ENCODE assay signal across 28 cellular contexts in genomic region chr20:51818479-51819008, GRCh38. TPM values are rescaled to one million over a fixed set of nuclear protein-coding genes. Genes with fewer than 3 reads are reported as not detected.
"Had no signal": no experiment of that assay in that cellular context is flagged by ENCODE, and none has a peak within 500 bp of the region (broad histone marks: within the 10 kb centered on the region; RNA-seq: fewer than 3 reads in every experiment).

No MANE protein-coding gene starts in this region.

- H3K4me1 ChIP-seq: colonic mucosa, esophagus squamous epithelium, gastrocnemius medialis, heart right ventricle, left lung, lower lobe of right lung had no signal

- H3K4me1 Mint-ChIP-seq: endodermal cell had no signal

- H3K4me3 ChIP-seq: colonic mucosa, esophagus squamous epithelium, gastrocnemius medialis, heart right ventricle, left lung, lower lobe of right lung, mucosa of descending colon had no signal

- H3K4me3 Mint-ChIP-seq: dendritic cell treated with granulocyte-macrophage colony-stimulating factor and Interleukin-4, amounts not matched to agents 40 ng/mL and 50 ng/mL, for 4 days; effector memory CD8-positive, alpha-beta T cell; endodermal cell; mesothelial cell of epicardium; naive B cell had no signal

- H3K27ac Mint-ChIP-seq: dendritic cell treated with granulocyte-macrophage colony-stimulating factor and Interleukin-4, amounts not matched to agents 40 ng/mL and 50 ng/mL, for 4 days; effector memory CD8-positive, alpha-beta T cell; endodermal cell; mesothelial cell of epicardium; naive B cell had no signal

- H3K9me3 Mint-ChIP-seq: dendritic cell treated with granulocyte-macrophage colony-stimulating factor and Interleukin-4, amounts not matched to agents 40 ng/mL and 50 ng/mL, for 4 days; effector memory CD8-positive, alpha-beta T cell; endodermal cell; mesothelial cell of epicardium had no signal

- H3K9me3 ChIP-seq: colonic mucosa, esophagus squamous epithelium, gastrocnemius medialis, heart right ventricle, left lung, lower lobe of right lung, mucosa of descending colon had no signal

- FAIRE-seq: endometrium, islet of Langerhans, keratinocyte had no signal

- DNase-seq: colonic mucosa; cortex of kidney; effector CD8-positive, alpha-beta T cell; effector memory CD8-positive, alpha-beta T cell; endodermal cell; erythroblast; esophagus squamous epithelium; foreskin fibroblast; foreskin melanocyte; gastrocnemius medialis; glutamatergic neuron; heart right ventricle; hippocampal formation; left cardiac atrium; left lung; left ventricle myocardium superior; lower lobe of right lung; mesenchymal stem cell; mucosa of descending colon; naive B cell had no signal

- H3K27ac ChIP-seq: colonic mucosa, epithelial cell of prostate, esophagus squamous epithelium, gastrocnemius medialis, heart right ventricle, left lung, lower lobe of right lung had no signal

- H3K27me3 ChIP-seq: colonic mucosa, esophagus squamous epithelium, left lung had no signal

- H3K36me3 Mint-ChIP-seq: mesothelial cell of epicardium, naive B cell had no signal

- H3K36me3 ChIP-seq: colonic mucosa, esophagus squamous epithelium, gastrocnemius medialis, heart right ventricle, left lung, lower lobe of right lung had no signal

- ATAC-seq: effector memory CD8-positive, alpha-beta T cell; esophagus mucosa; gastrocnemius medialis; heart right ventricle; left cardiac atrium; left lung; left ventricle myocardium superior; lower lobe of right lung; mucosa of descending colon had no signal

RNA-seq across cellular contexts. Expression of gene SALL4, which starts 16.2 kb away (rescaled TPM):
- total RNA-seq: gastrocnemius medialis, left ventricle myocardium superior, myocyte had no signal
